ENCODE assay signal across 8 cellular contexts in the genomic region with DNA sequence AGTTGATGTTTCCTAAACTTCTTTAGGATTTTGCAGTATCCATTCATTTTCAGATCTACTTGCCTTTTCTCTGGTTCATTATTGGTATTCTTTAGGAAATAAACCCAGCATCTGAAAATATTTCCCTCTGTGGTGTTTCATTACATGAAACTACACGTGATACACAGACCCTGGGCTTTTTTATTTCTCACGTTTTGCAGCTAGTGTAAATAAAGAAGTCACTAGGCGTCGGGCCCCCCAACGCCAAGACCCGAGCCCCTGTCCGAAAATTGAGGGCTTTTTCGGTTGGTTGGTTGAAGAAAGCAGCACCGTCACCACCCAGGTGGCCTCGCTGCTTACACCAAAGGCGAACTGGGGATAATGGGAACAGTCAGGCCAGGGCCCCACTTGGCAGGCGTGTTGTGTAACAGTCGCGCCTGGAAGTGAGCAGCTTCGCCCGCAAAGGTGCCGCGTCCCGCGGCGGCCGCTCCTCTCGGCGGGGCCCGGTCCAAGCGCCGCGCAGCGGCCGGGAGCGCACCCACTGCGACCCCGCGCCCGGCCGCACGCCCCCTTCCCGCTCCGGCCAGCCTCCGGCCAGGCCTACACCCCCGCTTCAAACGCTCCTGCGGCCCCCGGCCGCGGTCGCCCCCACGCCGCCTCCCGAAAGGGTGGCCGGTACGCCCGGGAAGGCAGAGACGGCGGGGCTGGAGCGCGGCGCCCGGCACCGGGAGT. TPM values are rescaled to one million over a fixed set of nuclear protein-coding genes. Genes with fewer than 3 reads are reported as not detected.
A peak's percentile ranks its signal among the peaks of the same experiment; 100 is the strongest.
DNase-seq lines count a peak whose midpoint lies in the region; ATAC-seq, FAIRE-seq and TF ChIP-seq lines count a peak whose summit lies in the region.

No MANE protein-coding gene starts in this region.

- peaks cover 45% of the 10 kb centered on the region for H3K4me1 Mint-ChIP-seq in activated CD4-positive, alpha-beta memory T cell treated with anti-CD3 and anti-CD28 coated beads for 36 hours (ENCODE audit: low read depth)

- 0 to 1% methylated on average over 22 to 27 of the region's 60 CpGs for WGBS in lower leg skin, 2 donors

- H3K27me3 Mint-ChIP-seq in activated CD4-positive, alpha-beta memory T cell treated with anti-CD3 and anti-CD28 coated beads for 36 hours, result no peaks in the 10 kb centered on the region

- peak; percentile 91 for FAIRE-seq in GM12892 (lab: Jason Lieb, UNC)

- H3K4me3 ChIP-seq in lower leg skin (ENCODE audit: low read depth, poor library complexity, severe bottlenecking), result peak overlapping the region; percentile 86

- H3K27ac Mint-ChIP-seq in activated CD4-positive, alpha-beta memory T cell treated with anti-CD3 and anti-CD28 coated beads for 36 hours, result peak overlapping the region; percentile 86

- peaks cover 5% of the 10 kb centered on the region for H3K9me3 Mint-ChIP-seq in activated CD4-positive, alpha-beta memory T cell treated with anti-CD3 and anti-CD28 coated beads for 36 hours

- DNase-seq in GM12892 (ENCODE audit: insufficient read length) (no peak), NCI-H1105 treated with DMSO at 0.1 percent for 48 hours (lab: John Stamatoyannopoulos, UW) (peak; percentile 48), ecto neural progenitor cell (ENCODE audit: low spot score) (peak; percentile 77), lower leg skin (ENCODE audit: low spot score in 2 of 2) (peak; percentile 46 to 91)
- peak; percentile 59 for DNase-seq in activated CD4-positive, alpha-beta memory T cell treated with anti-CD3 and anti-CD28 coated beads for 36 hours
- peak; percentile 40 for DNase-seq in stimulated activated CD4-positive, alpha-beta T cell treated with anti-CD3 and anti-CD28 coated beads, Interleukin-4, amount 100 ng/mL, for 1 hour

- peaks cover 26% of the 10 kb centered on the region for H3K36me3 Mint-ChIP-seq in activated CD4-positive, alpha-beta memory T cell treated with anti-CD3 and anti-CD28 coated beads for 36 hours

- POLR2A ChIA-PET in activated CD4-positive, alpha-beta memory T cell treated with anti-CD3 and anti-CD28 coated beads for 36 hours (lab: Charles Lee), result interaction anchor here (0.9 to 4.0 kb wide), 23 partner anchors 13 to 184 kb away, joined by 3 to 33 read pairs (median 4); no protein-coding TSS in a partner anchor

- TF ChIP-seq CTCF in lower leg skin (IDR thresholded peaks at IDR 0.05), result no peak

- H3K4me3 Mint-ChIP-seq in activated CD4-positive, alpha-beta memory T cell treated with anti-CD3 and anti-CD28 coated beads for 36 hours, result peak overlapping the region; percentile 83

- no peak for ATAC-seq in HG03039 (IDR thresholded peaks at IDR 0.05; ENCODE audit: unreplicated experiment)
- no peak for ATAC-seq in GM18907 (IDR thresholded peaks at IDR 0.05; ENCODE audit: unreplicated experiment)

- TF ChIP-seq POLR2A in GM12892 (IDR thresholded peaks at IDR 0.05; ENCODE audit: low read depth, low read length), result peak; percentile 69; the same call in 1 of the 2 replicates
- no peak for TF ChIP-seq POLR2A in lower leg skin (IDR thresholded peaks at IDR 0.05)

- intact Hi-C loops in activated CD4-positive, alpha-beta memory T cell treated with anti-CD3 and anti-CD28 coated beads for 36 hours (cut with micrococcal nuclease), result loop anchor here (1.0 to 5.0 kb wide), 13 partner anchors 22 to 441 kb away; a partner anchor contains a TSS
- intact Hi-C loops in lower leg skin (cut with DNase I; ENCODE audit: low total_unique reads), result no loop called here

- CTCF ChIA-PET in activated CD4-positive, alpha-beta memory T cell treated with anti-CD3 and anti-CD28 coated beads for 36 hours (lab: Charles Lee), result interaction anchor here (0.7 to 1.9 kb wide), 5 partner anchors 14 to 184 kb away, joined by 3 to 6 read pairs (median 6); no protein-coding TSS in a partner anchor

RNA-seq across cellular contexts. Expression of a gene that starts 1.2 kb away (rescaled TPM):
- 17.3 TPM for polyA plus RNA-seq in GM12892 (2012; ENCODE audit: missing spikeins)
- 10 to 100 TPM; 70.2 to 82.1 TPM for total RNA-seq in activated CD4-positive, alpha-beta memory T cell treated with anti-CD3 and anti-CD28 coated beads for 36 hours
- total RNA-seq in lower leg skin, result 10 to 100 TPM; 15.3 to 29.0 (median 25.0) TPM

RNA-seq across cellular contexts. Expression of a gene that starts 50.2 kb away (rescaled TPM):
- polyA plus RNA-seq in GM12892 (2012; ENCODE audit: missing spikeins), result 11.0 TPM
- 10 to 100 TPM; 30.4 to 32.2 TPM for total RNA-seq in activated CD4-positive, alpha-beta memory T cell treated with anti-CD3 and anti-CD28 coated beads for 36 hours
- 10 to 100 TPM; 36.1 to 47.0 (median 44.5) TPM for total RNA-seq in lower leg skin
